In the genomic region with DNA sequence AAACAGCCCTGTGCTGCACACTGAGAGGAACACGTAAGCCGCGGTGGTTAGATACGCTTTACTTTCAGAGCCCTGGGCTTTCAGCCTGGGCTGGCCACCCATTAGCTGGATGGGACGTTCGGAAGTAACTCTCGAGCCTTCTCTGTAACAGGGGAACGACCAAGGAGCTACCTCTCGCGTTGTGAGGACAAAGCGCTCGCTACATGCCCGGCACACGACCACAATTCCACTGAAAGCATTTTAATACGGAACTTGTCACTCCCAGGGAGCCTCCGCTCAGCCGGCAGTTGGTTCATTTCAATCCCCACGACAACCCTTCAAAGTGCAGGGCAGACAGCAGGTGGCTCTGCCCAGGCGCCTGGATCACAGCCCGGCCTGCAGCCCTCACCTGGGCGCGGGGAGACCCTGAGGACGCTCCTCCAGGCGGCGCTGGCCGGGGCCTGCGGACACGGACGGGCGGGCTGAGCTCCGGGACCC, we compare ENCODE assay signal across 8 cellular contexts. TPM values are rescaled to one million over a fixed set of nuclear protein-coding genes. Genes with fewer than 3 reads are reported as not detected.
DNase-seq lines count a peak whose midpoint lies in the region; ATAC-seq and TF ChIP-seq lines count a peak whose summit lies in the region.

No MANE protein-coding gene starts in this region.

- H3K9ac ChIP-seq in mammary epithelial cell (ENCODE audit: insufficient read depth, low read length) = peak overlapping the region; percentile 53

- H3K36me3 Mint-ChIP-seq in CD14-positive monocyte = peaks cover 42 to 55% of the 10 kb centered on the region in 2 donors
- H3K36me3 Mint-ChIP-seq in memory B cell = peaks cover 13% of the 10 kb centered on the region

- H3K27ac Mint-ChIP-seq in CD14-positive monocyte = peak overlapping the region; percentile 33 to 91 (median 86)
- peak overlapping the region; percentile 86 for H3K27ac Mint-ChIP-seq in memory B cell

- 3% methylated on average over 6 of the region's 31 CpGs for WGBS in mammary epithelial cell (ENCODE audit: low coverage, missing lambda C conversion rate)

- no peak for TF ChIP-seq POLR2A in uterus (IDR thresholded peaks at IDR 0.05)

- H3K27ac ChIP-seq in mammary epithelial cell (ENCODE audit: insufficient read depth, low read depth, low read length) = peak overlapping the region; percentile 40
- peak overlapping the region; percentile 67 to 68 for H3K27ac ChIP-seq in uterus

- dilution Hi-C loops in mammary epithelial cell (cut with HindIII; ENCODE audit: low sequenced_read_pairs) = no loop called here

- DNase-seq in CD14-positive monocyte (ENCODE audit: low spot score) = no peak
- DNase-seq in MG63 = no peak
- DNase-seq in mammary epithelial cell = no peak
- no peak for DNase-seq in memory B cell (ENCODE audit: low spot score in 2 of 2)
- DNase-seq in uterus = no peak
- DNase-seq in NCI-H226 = no peak
- no peak for DNase-seq in NCI-H187 (lab: John Stamatoyannopoulos, UW)

- H3K4me3 Mint-ChIP-seq in CD14-positive monocyte (peak overlapping the region; percentile 83 to 89), memory B cell (peak overlapping the region; percentile 84)

- CTCF ChIA-PET in mammary epithelial cell (lab: Charles Lee; ENCODE audit: low non-redundant PET) = interaction anchor here (0.7 kb wide), 1 partner anchor 131 kb away, joined by 4 read pairs; no protein-coding TSS in a partner anchor

- H3K79me2 ChIP-seq in mammary epithelial cell (ENCODE audit: insufficient read depth, low read length) = peaks cover 62% of the 10 kb centered on the region

- H3K4me3 ChIP-seq in MG63 (peak overlapping the region; percentile 64), mammary epithelial cell (replicated peaks in 1 of 3; ENCODE audit: insufficient read depth in 1 of 3, low read depth in 2 of 3, low read length in 3 of 3) (peak overlapping the region; percentile 66 to 97 (median 68)), uterus (peak overlapping the region; percentile 60 to 83)

- ATAC-seq in GM21381 (IDR thresholded peaks at IDR 0.05; ENCODE audit: unreplicated experiment) (peak; percentile 32), memory B cell (ENCODE audit: low read depth) (peak; percentile 39)

- H3K36me3 ChIP-seq in MG63 = peaks cover 38% of the 10 kb centered on the region
- peaks cover 17% of the 10 kb centered on the region for H3K36me3 ChIP-seq in mammary epithelial cell (ENCODE audit: insufficient read depth, low read length)
- no peaks in the 10 kb centered on the region for H3K36me3 ChIP-seq in uterus

- H2AFZ ChIP-seq in mammary epithelial cell (ENCODE audit: low read depth, low read length) = peak overlapping the region; percentile 18

- H3K27me3 ChIP-seq in MG63 = no peaks in the 10 kb centered on the region
- H3K27me3 ChIP-seq in mammary epithelial cell (ENCODE audit: insufficient read depth, low read length) = no peaks in the 10 kb centered on the region
- no peaks in the 10 kb centered on the region for H3K27me3 ChIP-seq in uterus

- peaks cover 0 to 2% (median 0%) of the 10 kb centered on the region in 7 donors for H3K9me3 Mint-ChIP-seq in CD14-positive monocyte
- no peaks in the 10 kb centered on the region for H3K9me3 Mint-ChIP-seq in memory B cell

- intact Hi-C loops in CD14-positive monocyte (cut with micrococcal nuclease) = loop anchor here in 1 of 2 donors (2.0 kb wide), 1 partner anchor 19 kb away; no protein-coding TSS in a partner anchor
- intact Hi-C loops in mammary epithelial cell (cut with micrococcal nuclease) = loop anchor here (1.0 to 2.0 kb wide), 2 partner anchors 8 to 49 kb away; partner anchors contain the start of genes MED22 and RPL7A
- intact Hi-C loops in uterus (cut with DNase I; ENCODE audit: low total_unique reads) = no loop called here

- H3K9me3 ChIP-seq in MG63 (no peaks in the 10 kb centered on the region), mammary epithelial cell (replicated peaks; ENCODE audit: insufficient read depth, low read length) (no peaks in the 10 kb centered on the region), uterus (no peaks in the 10 kb centered on the region)

- H3K4me1 ChIP-seq in mammary epithelial cell (ENCODE audit: insufficient read depth, low read length) (peaks cover 16% of the 10 kb centered on the region), uterus (peaks cover 0 to 13% of the 10 kb centered on the region in 2 donors)

- no peaks in the 10 kb centered on the region for H4K20me1 ChIP-seq in mammary epithelial cell (ENCODE audit: insufficient read depth, low read length)

- TF ChIP-seq CTCF in CD14-positive monocyte (IDR thresholded peaks at IDR 0.05) (no peak), mammary epithelial cell (conservative IDR thresholded peaks at IDR 0.05 in 1 of 2, IDR thresholded peaks at IDR 0.05 in 1 of 2; ENCODE audit: extremely low read depth in 1 of 2, insufficient read depth in 1 of 2, low read depth in 1 of 2, low read length in 2 of 2) (peak in 1 of 2 donors; percentile 17), uterus (IDR thresholded peaks at IDR 0.05) (no peak)

- BruUV-seq in mammary epithelial cell (replicated peaks; lab: Mats Ljungman, UMichigan) = no TSS peak

- H3K4me2 ChIP-seq in mammary epithelial cell (ENCODE audit: insufficient read depth, low read depth, low read length) = peak overlapping the region; percentile 79

- H3K4me1 Mint-ChIP-seq in CD14-positive monocyte (peaks cover 42% of the 10 kb centered on the region), memory B cell (peaks cover 17% of the 10 kb centered on the region)

- in situ Hi-C loops in mammary epithelial cell (cut with MboI; ENCODE audit: low sequenced_read_pairs in 2 of 2) = no loop called here

- H3K27me3 Mint-ChIP-seq in CD14-positive monocyte (ENCODE audit: low read depth in 3 of 3) = peaks cover 0 to 2% (median 2%) of the 10 kb centered on the region in 3 donors
- H3K27me3 Mint-ChIP-seq in memory B cell = no peaks in the 10 kb centered on the region

RNA-seq across cellular contexts. Expression of gene SURF1, which starts 0.4 kb away (rescaled TPM):
- polyA plus RNA-seq in CD14-positive monocyte (100 to 1,000 TPM in 1 of 2 donors, 10 to 100 TPM in 1; 98.4 to 140 TPM), mammary epithelial cell (43.5 TPM)
- total RNA-seq in MG63 (2014; rRNA removed; shearing (Covaris generic); ENCODE audit: low replicate concordance) = 37.4 and 48.4 TPM in 2 replicates
- total RNA-seq in mammary epithelial cell (10 to 100 TPM; 17.5 to 23.4 TPM), uterus (10 to 100 TPM; 13.0 to 34.7 (median 24.4) TPM)
- polyA minus RNA-seq in mammary epithelial cell = 24.5 TPM

RNA-seq across cellular contexts. Expression of gene SURF2, which starts 0.4 kb away (rescaled TPM):
- polyA plus RNA-seq in CD14-positive monocyte = 10 to 100 TPM; 17.5 to 24.7 TPM
- 28.5 and 47.2 TPM in 2 replicates for total RNA-seq in MG63 (2014; rRNA removed; shearing (Covaris generic); ENCODE audit: low replicate concordance)
- 10 to 100 TPM; 22.5 to 42.2 TPM for total RNA-seq in mammary epithelial cell
- 39.2 TPM for polyA plus RNA-seq in mammary epithelial cell
- polyA minus RNA-seq in mammary epithelial cell = 35.4 TPM
- total RNA-seq in uterus = 10 to 100 TPM in 1 of 4 donors, 1 to 10 TPM in 1, under 1 TPM in 1, not detected in 1; 0.51 to 15.3 (median 5.9) TPM

RNA-seq across cellular contexts. Expression of gene RPL7A, which starts 7.9 kb away (rescaled TPM):
- polyA plus RNA-seq in CD14-positive monocyte (100 to 1,000 TPM; 390 to 437 TPM), mammary epithelial cell (3,578 TPM)
- 2,766 and 2,991 TPM in 2 replicates for total RNA-seq in MG63 (2014; rRNA removed; shearing (Covaris generic); ENCODE audit: low replicate concordance)
- total RNA-seq in mammary epithelial cell (1,000 to 10,000 TPM; 1,339 to 1,542 TPM), uterus (1,000 to 10,000 TPM; 1,745 to 3,005 (median 2,502) TPM)
- polyA minus RNA-seq in mammary epithelial cell = 1,906 TPM

RNA-seq across cellular contexts. Expression of gene MED22, which starts 8.0 kb away (rescaled TPM):
- polyA plus RNA-seq in CD14-positive monocyte (1 to 10 TPM; 6.8 to 9.6 TPM), mammary epithelial cell (18.6 TPM)
- 34.7 and 35.4 TPM in 2 replicates for total RNA-seq in MG63 (2014; rRNA removed; shearing (Covaris generic); ENCODE audit: low replicate concordance)
- total RNA-seq in mammary epithelial cell (10 to 100 TPM; 17.2 to 35.4 TPM), uterus (10 to 100 TPM in 3 of 4 donors, 1 to 10 TPM in 1; 10.0 to 41.0 (median 30.9) TPM)
- 78.3 TPM for polyA minus RNA-seq in mammary epithelial cell

RNA-seq across cellular contexts. Expression of gene SURF6, which starts 19.9 kb away (rescaled TPM):
- polyA plus RNA-seq in CD14-positive monocyte (1 to 10 TPM in 1 of 2 donors, under 1 TPM in 1; 0.75 to 2.9 TPM), mammary epithelial cell (14.7 TPM)
- 25.1 and 28.9 TPM in 2 replicates for total RNA-seq in MG63 (2014; rRNA removed; shearing (Covaris generic); ENCODE audit: low replicate concordance)
- total RNA-seq in mammary epithelial cell (10 to 100 TPM in 1 of 2 donors, 1 to 10 TPM in 1; 6.8 to 27.2 TPM), uterus (10 to 100 TPM in 3 of 4 donors, 1 to 10 TPM in 1; 2.9 to 19.3 (median 17.2) TPM)
- polyA minus RNA-seq in mammary epithelial cell = 8.3 TPM
